ENCODE assay signal across 1 cellular context in the genomic region with DNA sequence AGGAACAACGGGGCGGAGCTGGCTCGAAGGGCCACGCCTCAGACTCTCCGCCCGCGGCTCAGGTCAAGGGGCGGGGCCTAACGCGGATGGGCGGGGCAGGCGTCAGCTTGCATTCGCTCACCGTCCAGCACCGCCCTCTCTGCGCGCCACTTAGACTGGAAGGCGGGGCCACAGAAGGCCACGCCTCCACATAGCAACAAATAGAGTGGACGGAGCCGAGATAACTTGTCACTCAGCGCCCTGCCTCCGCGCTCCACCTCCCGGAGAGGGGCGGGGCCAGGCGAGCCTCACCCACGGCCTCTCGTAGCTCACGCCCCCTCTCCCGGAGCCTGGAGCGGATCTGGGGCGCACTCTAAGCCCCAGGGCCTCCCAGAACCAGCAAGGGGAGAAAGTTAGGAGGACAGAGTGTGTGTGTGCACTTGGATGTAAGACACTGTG.
TF ChIP-seq lines count a peak whose summit lies in the region.

No MANE protein-coding gene starts in this region.

TF ChIP-seq in HepG2, 621 proteins besides CTCF, POLR2A, EP300 and RAD21 (continues in another document):
- TF ChIP-seq STAG1 (CRISPR knock-in tag; IDR thresholded peaks at IDR 0.05), result no peak
- TF ChIP-seq, protein P1, sequence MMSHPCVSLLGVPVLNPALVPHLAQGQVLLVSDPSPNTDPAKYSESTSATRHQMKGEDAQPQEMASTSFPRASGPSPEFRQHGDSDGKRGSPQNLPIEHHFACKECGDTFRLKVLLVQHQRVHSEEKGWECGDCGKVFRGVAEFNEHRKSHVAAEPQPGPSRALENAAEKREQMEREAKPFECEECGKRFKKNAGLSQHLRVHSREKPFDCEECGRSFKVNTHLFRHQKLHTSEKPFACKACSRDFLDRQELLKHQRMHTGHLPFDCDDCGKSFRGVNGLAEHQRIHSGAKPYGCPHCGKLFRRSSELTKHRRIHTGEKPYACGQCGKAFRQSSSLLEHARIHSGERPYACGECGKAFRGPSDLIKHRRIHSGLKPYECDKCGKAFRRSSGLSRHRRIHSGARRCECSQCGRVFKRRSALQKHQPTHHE (CRISPR knock-in tag; IDR thresholded peaks at IDR 0.05; ENCODE audit: borderline replicate concordance), result no peak
- TF ChIP-seq, protein P2, sequence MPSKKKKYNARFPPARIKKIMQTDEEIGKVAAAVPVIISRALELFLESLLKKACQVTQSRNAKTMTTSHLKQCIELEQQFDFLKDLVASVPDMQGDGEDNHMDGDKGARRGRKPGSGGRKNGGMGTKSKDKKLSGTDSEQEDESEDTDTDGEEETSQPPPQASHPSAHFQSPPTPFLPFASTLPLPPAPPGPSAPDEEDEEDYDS (CRISPR knock-in tag; IDR thresholded peaks at IDR 0.05), result peak; percentile 85
- TF ChIP-seq, protein P3, sequence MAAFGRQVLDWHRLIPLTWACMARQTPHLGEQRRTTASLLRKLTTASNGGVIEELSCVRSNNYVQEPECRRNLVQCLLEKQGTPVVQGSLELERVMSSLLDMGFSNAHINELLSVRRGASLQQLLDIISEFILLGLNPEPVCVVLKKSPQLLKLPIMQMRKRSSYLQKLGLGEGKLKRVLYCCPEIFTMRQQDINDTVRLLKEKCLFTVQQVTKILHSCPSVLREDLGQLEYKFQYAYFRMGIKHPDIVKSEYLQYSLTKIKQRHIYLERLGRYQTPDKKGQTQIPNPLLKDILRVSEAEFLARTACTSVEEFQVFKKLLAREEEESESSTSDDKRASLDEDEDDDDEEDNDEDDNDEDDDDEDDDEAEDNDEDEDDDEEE (CRISPR knock-in tag; IDR thresholded peaks at IDR 0.05), result no peak
- no peak for TF ChIP-seq ATF7 (IDR thresholded peaks at IDR 0.05)
- TF ChIP-seq ATF7 (CRISPR knock-in tag; IDR thresholded peaks at IDR 0.05), result no peak
- no peak for TF ChIP-seq ZFP90 (CRISPR knock-in tag; IDR thresholded peaks at IDR 0.05; ENCODE audit: borderline replicate concordance)
- no peak for TF ChIP-seq CEBPG (CRISPR knock-in tag; IDR thresholded peaks at IDR 0.05)
- no peak for TF ChIP-seq MIER3 (CRISPR knock-in tag; IDR thresholded peaks at IDR 0.05; ENCODE audit: borderline replicate concordance)
- TF ChIP-seq PHB2 (IDR thresholded peaks at IDR 0.05; ENCODE audit: partially characterized antibody), result no peak
- no peak for TF ChIP-seq ZMYM2 (CRISPR knock-in tag; IDR thresholded peaks at IDR 0.05)
- no peak for TF ChIP-seq CCDC6 (CRISPR knock-in tag; IDR thresholded peaks at IDR 0.05)
- TF ChIP-seq ZNF224 (CRISPR knock-in tag; IDR thresholded peaks at IDR 0.05), result no peak
- peak; percentile 29 for TF ChIP-seq XRCC5 (optimal IDR thresholded peaks at IDR 0.05; ENCODE audit: low read length)
- peak; percentile 14; the same call in 1 of the 2 replicates for TF ChIP-seq KDM2A (CRISPR knock-in tag; IDR thresholded peaks at IDR 0.05; ENCODE audit: borderline replicate concordance, low read depth)
- peak; percentile 13; the same call in 1 of the 2 replicates for TF ChIP-seq TBX2 (CRISPR knock-in tag; IDR thresholded peaks at IDR 0.05; ENCODE audit: borderline replicate concordance)
- TF ChIP-seq, protein P4, sequence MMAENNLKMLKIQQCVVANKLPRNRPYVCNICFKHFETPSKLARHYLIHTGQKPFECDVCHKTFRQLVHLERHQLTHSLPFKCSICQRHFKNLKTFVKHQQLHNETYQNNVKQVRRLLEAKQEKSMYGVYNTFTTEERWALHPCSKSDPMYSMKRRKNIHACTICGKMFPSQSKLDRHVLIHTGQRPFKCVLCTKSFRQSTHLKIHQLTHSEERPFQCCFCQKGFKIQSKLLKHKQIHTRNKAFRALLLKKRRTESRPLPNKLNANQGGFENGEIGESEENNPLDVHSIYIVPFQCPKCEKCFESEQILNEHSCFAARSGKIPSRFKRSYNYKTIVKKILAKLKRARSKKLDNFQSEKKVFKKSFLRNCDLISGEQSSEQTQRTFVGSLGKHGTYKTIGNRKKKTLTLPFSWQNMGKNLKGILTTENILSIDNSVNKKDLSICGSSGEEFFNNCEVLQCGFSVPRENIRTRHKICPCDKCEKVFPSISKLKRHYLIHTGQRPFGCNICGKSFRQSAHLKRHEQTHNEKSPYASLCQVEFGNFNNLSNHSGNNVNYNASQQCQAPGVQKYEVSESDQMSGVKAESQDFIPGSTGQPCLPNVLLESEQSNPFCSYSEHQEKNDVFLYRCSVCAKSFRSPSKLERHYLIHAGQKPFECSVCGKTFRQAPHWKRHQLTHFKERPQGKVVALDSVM (CRISPR knock-in tag; IDR thresholded peaks at IDR 0.05), result no peak
- no peak for TF ChIP-seq MTF1 (CRISPR knock-in tag; IDR thresholded peaks at IDR 0.05)
- TF ChIP-seq ETV5 (CRISPR knock-in tag; IDR thresholded peaks at IDR 0.05; ENCODE audit: borderline replicate concordance), result no peak
- TF ChIP-seq FOXC1 (CRISPR knock-in tag; IDR thresholded peaks at IDR 0.05; ENCODE audit: borderline replicate concordance), result 0 out of 2 replicates have a peak, but pooled peaks have one; percentile 19
- TF ChIP-seq ZNF569 (CRISPR knock-in tag; IDR thresholded peaks at IDR 0.05; ENCODE audit: borderline replicate concordance), result no peak
- TF ChIP-seq, protein P5, sequence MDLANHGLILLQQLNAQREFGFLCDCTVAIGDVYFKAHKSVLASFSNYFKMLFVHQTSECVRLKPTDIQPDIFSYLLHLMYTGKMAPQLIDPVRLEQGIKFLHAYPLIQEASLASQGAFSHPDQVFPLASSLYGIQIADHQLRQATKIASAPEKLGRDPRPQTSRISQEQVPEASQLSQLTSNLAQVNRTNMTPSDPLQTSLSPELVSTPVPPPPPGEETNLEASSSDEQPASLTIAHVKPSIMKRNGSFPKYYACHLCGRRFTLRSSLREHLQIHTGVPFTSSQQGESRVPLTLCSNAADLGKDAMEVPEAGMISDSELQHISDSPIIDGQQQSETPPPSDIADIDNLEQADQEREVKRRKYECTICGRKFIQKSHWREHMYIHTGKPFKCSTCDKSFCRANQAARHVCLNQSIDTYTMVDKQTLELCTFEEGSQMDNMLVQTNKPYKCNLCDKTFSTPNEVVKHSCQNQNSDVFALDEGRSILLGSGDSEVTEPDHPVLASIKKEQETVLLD (CRISPR knock-in tag; IDR thresholded peaks at IDR 0.05; ENCODE audit: low read depth), result no peak
- TF ChIP-seq, protein P6, sequence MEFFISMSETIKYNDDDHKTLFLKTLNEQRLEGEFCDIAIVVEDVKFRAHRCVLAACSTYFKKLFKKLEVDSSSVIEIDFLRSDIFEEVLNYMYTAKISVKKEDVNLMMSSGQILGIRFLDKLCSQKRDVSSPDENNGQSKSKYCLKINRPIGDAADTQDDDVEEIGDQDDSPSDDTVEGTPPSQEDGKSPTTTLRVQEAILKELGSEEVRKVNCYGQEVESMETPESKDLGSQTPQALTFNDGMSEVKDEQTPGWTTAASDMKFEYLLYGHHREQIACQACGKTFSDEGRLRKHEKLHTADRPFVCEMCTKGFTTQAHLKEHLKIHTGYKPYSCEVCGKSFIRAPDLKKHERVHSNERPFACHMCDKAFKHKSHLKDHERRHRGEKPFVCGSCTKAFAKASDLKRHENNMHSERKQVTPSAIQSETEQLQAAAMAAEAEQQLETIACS (CRISPR knock-in tag; IDR thresholded peaks at IDR 0.05), result no peak
- TF ChIP-seq FOXK2 (IDR thresholded peaks at IDR 0.05), result no peak
- no peak for TF ChIP-seq ZNF788 (CRISPR knock-in tag; IDR thresholded peaks at IDR 0.05; ENCODE audit: borderline replicate concordance)
- TF ChIP-seq NCOA2 (CRISPR knock-in tag; IDR thresholded peaks at IDR 0.05), result no peak
- TF ChIP-seq ZFP37 (CRISPR knock-in tag; IDR thresholded peaks at IDR 0.05; ENCODE audit: borderline replicate concordance), result no peak
- no peak for TF ChIP-seq ATM (IDR thresholded peaks at IDR 0.05; ENCODE audit: borderline replicate concordance)
- TF ChIP-seq TCF7L2 (IDR thresholded peaks at IDR 0.05; ENCODE audit: low read depth, low read length), result no peak
- TF ChIP-seq, protein P7, sequence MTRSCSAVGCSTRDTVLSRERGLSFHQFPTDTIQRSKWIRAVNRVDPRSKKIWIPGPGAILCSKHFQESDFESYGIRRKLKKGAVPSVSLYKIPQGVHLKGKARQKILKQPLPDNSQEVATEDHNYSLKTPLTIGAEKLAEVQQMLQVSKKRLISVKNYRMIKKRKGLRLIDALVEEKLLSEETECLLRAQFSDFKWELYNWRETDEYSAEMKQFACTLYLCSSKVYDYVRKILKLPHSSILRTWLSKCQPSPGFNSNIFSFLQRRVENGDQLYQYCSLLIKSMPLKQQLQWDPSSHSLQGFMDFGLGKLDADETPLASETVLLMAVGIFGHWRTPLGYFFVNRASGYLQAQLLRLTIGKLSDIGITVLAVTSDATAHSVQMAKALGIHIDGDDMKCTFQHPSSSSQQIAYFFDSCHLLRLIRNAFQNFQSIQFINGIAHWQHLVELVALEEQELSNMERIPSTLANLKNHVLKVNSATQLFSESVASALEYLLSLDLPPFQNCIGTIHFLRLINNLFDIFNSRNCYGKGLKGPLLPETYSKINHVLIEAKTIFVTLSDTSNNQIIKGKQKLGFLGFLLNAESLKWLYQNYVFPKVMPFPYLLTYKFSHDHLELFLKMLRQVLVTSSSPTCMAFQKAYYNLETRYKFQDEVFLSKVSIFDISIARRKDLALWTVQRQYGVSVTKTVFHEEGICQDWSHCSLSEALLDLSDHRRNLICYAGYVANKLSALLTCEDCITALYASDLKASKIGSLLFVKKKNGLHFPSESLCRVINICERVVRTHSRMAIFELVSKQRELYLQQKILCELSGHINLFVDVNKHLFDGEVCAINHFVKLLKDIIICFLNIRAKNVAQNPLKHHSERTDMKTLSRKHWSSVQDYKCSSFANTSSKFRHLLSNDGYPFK (CRISPR knock-in tag; IDR thresholded peaks at IDR 0.05; ENCODE audit: borderline replicate concordance), result no peak
- TF ChIP-seq TCF7 (IDR thresholded peaks at IDR 0.05; ENCODE audit: low read depth), result no peak
- no peak for TF ChIP-seq HES4 (CRISPR knock-in tag; IDR thresholded peaks at IDR 0.05; ENCODE audit: borderline replicate concordance)
- no peak for TF ChIP-seq ZNF674 (CRISPR knock-in tag; IDR thresholded peaks at IDR 0.05; ENCODE audit: low read depth)
- TF ChIP-seq MAFF (IDR thresholded peaks at IDR 0.05; ENCODE audit: low read depth, low read length), result no peak
- TF ChIP-seq ATF1 (CRISPR knock-in tag; IDR thresholded peaks at IDR 0.05), result no peak
- no peak for TF ChIP-seq ZNF44 (CRISPR knock-in tag; IDR thresholded peaks at IDR 0.05)
- TF ChIP-seq PHF20 (CRISPR knock-in tag; IDR thresholded peaks at IDR 0.05), result no peak
- no peak for TF ChIP-seq NCOA5 (CRISPR knock-in tag; IDR thresholded peaks at IDR 0.05)
- TF ChIP-seq MXD4 (CRISPR knock-in tag; IDR thresholded peaks at IDR 0.05), result no peak
- peak; percentile 1; the same call in 1 of the 2 replicates for TF ChIP-seq MTA1 (CRISPR knock-in tag; IDR thresholded peaks at IDR 0.05; ENCODE audit: borderline replicate concordance)
- TF ChIP-seq MEF2D (CRISPR knock-in tag; IDR thresholded peaks at IDR 0.05), result no peak
- no peak for TF ChIP-seq PTBP1 (IDR thresholded peaks at IDR 0.05; ENCODE audit: low read depth, low read length, poor library complexity, severe bottlenecking)
- no peak for TF ChIP-seq SNAPC2 (CRISPR knock-in tag; IDR thresholded peaks at IDR 0.05)
- TF ChIP-seq, protein P8, sequence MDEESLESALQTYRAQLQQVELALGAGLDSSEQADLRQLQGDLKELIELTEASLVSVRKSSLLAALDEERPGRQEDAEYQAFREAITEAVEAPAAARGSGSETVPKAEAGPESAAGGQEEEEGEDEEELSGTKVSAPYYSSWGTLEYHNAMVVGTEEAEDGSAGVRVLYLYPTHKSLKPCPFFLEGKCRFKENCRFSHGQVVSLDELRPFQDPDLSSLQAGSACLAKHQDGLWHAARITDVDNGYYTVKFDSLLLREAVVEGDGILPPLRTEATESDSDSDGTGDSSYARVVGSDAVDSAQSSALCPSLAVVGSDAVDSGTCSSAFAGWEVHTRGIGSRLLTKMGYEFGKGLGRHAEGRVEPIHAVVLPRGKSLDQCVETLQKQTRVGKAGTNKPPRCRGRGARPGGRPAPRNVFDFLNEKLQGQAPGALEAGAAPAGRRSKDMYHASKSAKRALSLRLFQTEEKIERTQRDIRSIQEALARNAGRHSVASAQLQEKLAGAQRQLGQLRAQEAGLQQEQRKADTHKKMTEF (CRISPR knock-in tag; IDR thresholded peaks at IDR 0.05), result 0 out of 2 replicates have a peak, but pooled peaks have one; percentile 24
- no peak for TF ChIP-seq CBX2 (IDR thresholded peaks at IDR 0.05; ENCODE audit: low read depth, low read length)
- TF ChIP-seq CBX2 (CRISPR knock-in tag; IDR thresholded peaks at IDR 0.05; ENCODE audit: low read depth), result no peak
- no peak for TF ChIP-seq MAFG (CRISPR knock-in tag; IDR thresholded peaks at IDR 0.05)
- TF ChIP-seq HMGA1 (CRISPR knock-in tag; conservative IDR thresholded peaks at IDR 0.05), result no peak
- TF ChIP-seq KLF9 (CRISPR knock-in tag; IDR thresholded peaks at IDR 0.05; ENCODE audit: low read depth), result no peak; the same call in 1 of the 2 replicates
- no peak for TF ChIP-seq SMARCC2 (IDR thresholded peaks at IDR 0.05)
- TF ChIP-seq MAZ (IDR thresholded peaks at IDR 0.05; ENCODE audit: borderline replicate concordance, low read depth, low read length), result peak; percentile 13; the same call in 1 of the 2 replicates
- TF ChIP-seq MAZ (CRISPR knock-in tag; IDR thresholded peaks at IDR 0.05; ENCODE audit: low read depth), result no peak
- no peak for TF ChIP-seq CBFB (CRISPR knock-in tag; IDR thresholded peaks at IDR 0.05)
- TF ChIP-seq, protein P9, sequence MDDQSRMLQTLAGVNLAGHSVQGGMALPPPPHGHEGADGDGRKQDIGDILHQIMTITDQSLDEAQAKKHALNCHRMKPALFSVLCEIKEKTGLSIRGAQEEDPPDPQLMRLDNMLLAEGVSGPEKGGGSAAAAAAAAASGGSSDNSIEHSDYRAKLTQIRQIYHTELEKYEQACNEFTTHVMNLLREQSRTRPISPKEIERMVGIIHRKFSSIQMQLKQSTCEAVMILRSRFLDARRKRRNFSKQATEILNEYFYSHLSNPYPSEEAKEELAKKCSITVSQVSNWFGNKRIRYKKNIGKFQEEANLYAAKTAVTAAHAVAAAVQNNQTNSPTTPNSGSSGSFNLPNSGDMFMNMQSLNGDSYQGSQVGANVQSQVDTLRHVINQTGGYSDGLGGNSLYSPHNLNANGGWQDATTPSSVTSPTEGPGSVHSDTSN (CRISPR knock-in tag; IDR thresholded peaks at IDR 0.05; ENCODE audit: borderline replicate concordance), result no peak
- TF ChIP-seq, protein P10, sequence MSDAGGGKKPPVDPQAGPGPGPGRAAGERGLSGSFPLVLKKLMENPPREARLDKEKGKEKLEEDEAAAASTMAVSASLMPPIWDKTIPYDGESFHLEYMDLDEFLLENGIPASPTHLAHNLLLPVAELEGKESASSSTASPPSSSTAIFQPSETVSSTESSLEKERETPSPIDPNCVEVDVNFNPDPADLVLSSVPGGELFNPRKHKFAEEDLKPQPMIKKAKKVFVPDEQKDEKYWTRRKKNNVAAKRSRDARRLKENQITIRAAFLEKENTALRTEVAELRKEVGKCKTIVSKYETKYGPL (CRISPR knock-in tag; IDR thresholded peaks at IDR 0.05), result no peak
- TF ChIP-seq ZSCAN30 (CRISPR knock-in tag; IDR thresholded peaks at IDR 0.05), result no peak
